Comparison of ENCODE assay signal across 1 cellular context in the genomic region with DNA sequence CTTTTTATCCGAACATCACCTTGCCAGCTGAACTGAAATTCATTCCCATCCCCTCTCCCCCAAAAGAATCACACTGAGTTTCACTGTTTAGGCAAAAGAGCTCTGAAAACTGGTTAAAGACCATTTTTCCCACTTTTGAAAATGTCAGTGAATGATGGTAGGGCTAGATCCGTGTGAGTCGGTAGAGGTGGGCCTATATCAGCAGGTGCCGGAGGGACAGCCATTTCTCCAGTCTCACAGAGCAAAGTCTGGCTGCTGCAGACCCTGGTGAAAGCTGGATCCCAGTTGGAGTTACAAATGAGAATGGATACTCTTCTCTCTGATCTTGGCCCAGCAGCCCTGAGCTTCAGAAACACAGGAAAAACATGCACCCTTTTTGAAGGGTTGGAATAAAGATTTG.
TF ChIP-seq lines count a peak whose summit lies in the region.

No MANE protein-coding gene starts in this region.

TF ChIP-seq in HepG2, 621 proteins besides CTCF, POLR2A, EP300 and RAD21 (continued from another document):
- TF ChIP-seq, protein P1, sequence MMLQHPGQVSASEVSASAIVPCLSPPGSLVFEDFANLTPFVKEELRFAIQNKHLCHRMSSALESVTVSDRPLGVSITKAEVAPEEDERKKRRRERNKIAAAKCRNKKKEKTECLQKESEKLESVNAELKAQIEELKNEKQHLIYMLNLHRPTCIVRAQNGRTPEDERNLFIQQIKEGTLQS (CRISPR knock-in tag; IDR thresholded peaks at IDR 0.05): no peak
- no peak for TF ChIP-seq MIER2 (CRISPR knock-in tag; IDR thresholded peaks at IDR 0.05)
- no peak for TF ChIP-seq ZNF670 (CRISPR knock-in tag; IDR thresholded peaks at IDR 0.05; ENCODE audit: borderline replicate concordance)
